Comparison of ENCODE assay signal across 2 cellular contexts in the genomic region with DNA sequence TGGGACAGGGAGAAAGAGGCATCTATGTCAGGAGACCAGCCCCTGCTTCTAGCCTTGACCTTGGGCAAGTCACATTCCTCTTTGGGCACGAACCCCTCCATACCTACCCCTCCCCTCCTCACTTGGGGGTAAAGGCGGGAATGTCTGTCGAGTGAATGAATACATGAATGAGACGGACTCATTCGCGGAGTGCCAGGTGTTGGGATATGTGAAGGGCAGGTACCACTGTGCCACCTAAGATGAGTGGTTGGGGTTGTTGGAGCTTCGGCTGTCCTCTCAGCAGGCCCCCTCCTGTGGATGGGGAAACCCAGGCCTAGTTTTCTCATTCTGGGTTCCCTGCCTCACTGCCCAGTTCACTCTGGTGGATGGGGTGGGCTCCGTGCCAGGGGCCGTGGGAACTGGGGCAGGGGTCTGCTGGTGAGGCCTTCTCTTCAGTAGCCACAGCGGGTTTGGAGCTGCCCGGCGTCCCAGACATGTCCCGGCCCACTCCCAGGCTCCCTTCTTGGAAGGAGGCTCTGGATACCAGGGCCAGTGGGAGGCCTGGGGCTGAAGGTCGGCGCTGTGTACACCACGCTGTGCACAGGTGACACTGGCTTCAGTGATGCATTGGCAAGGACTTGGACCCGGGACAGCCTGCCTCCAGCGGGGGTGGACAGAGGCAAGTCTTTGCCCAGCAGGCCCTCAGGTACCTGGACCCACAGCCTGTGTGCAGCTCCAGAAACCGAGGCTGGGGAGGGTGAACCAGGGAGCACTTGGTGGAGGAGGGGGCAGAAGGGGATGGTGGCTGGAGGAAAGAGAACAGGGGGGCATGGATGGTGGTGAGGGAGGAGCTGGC.
TF ChIP-seq lines count a peak whose summit lies in the region.

No MANE protein-coding gene starts in this region.

TF ChIP-seq in A549, 52 proteins besides CTCF, POLR2A, EP300 and RAD21:
- no peak for TF ChIP-seq MAZ (IDR thresholded peaks at IDR 0.05; ENCODE audit: borderline replicate concordance, low read depth, low read length)
- no peak for TF ChIP-seq JUN (IDR thresholded peaks at IDR 0.05)
- no peak for TF ChIP-seq SMC3 (IDR thresholded peaks at IDR 0.05)
- no peak for TF ChIP-seq TP53 (CRISPR knock-in tag; IDR thresholded peaks at IDR 0.05)
- no peak for TF ChIP-seq RNF2 (IDR thresholded peaks at IDR 0.05; ENCODE audit: borderline replicate concordance, low read depth)
- TF ChIP-seq NPAS2 (CRISPR knock-in tag; IDR thresholded peaks at IDR 0.05; ENCODE audit: borderline replicate concordance) = no peak
- no peak for TF ChIP-seq MYC (IDR thresholded peaks at IDR 0.05; ENCODE audit: borderline replicate concordance, low read length)
- TF ChIP-seq, protein P1, sequence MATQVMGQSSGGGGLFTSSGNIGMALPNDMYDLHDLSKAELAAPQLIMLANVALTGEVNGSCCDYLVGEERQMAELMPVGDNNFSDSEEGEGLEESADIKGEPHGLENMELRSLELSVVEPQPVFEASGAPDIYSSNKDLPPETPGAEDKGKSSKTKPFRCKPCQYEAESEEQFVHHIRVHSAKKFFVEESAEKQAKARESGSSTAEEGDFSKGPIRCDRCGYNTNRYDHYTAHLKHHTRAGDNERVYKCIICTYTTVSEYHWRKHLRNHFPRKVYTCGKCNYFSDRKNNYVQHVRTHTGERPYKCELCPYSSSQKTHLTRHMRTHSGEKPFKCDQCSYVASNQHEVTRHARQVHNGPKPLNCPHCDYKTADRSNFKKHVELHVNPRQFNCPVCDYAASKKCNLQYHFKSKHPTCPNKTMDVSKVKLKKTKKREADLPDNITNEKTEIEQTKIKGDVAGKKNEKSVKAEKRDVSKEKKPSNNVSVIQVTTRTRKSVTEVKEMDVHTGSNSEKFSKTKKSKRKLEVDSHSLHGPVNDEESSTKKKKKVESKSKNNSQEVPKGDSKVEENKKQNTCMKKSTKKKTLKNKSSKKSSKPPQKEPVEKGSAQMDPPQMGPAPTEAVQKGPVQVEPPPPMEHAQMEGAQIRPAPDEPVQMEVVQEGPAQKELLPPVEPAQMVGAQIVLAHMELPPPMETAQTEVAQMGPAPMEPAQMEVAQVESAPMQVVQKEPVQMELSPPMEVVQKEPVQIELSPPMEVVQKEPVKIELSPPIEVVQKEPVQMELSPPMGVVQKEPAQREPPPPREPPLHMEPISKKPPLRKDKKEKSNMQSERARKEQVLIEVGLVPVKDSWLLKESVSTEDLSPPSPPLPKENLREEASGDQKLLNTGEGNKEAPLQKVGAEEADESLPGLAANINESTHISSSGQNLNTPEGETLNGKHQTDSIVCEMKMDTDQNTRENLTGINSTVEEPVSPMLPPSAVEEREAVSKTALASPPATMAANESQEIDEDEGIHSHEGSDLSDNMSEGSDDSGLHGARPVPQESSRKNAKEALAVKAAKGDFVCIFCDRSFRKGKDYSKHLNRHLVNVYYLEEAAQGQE (IDR thresholded peaks at IDR 0.05) = no peak
- TF ChIP-seq, protein P2, sequence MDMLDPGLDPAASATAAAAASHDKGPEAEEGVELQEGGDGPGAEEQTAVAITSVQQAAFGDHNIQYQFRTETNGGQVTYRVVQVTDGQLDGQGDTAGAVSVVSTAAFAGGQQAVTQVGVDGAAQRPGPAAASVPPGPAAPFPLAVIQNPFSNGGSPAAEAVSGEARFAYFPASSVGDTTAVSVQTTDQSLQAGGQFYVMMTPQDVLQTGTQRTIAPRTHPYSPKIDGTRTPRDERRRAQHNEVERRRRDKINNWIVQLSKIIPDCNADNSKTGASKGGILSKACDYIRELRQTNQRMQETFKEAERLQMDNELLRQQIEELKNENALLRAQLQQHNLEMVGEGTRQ (IDR thresholded peaks at IDR 0.05) = no peak
- TF ChIP-seq ZFP36 (IDR thresholded peaks at IDR 0.05; ENCODE audit: borderline replicate concordance, partially characterized antibody) = no peak
- TF ChIP-seq POLR2AphosphoS2 (conservative IDR thresholded peaks at IDR 0.05; ENCODE audit: low read length) = no peak

TF ChIP-seq in liver, 16 proteins besides CTCF, POLR2A, EP300 and RAD21:
- TF ChIP-seq HNF4A (conservative IDR thresholded peaks at IDR 0.05) (peak; percentile 36 to 40), TAF1 (conservative IDR thresholded peaks at IDR 0.05) (no peak)
